1 cellular context compared by ENCODE assay signal in genomic region chr10:117461766-117462423, GRCh38.
TF ChIP-seq lines count a peak whose summit lies in the region.

No MANE protein-coding gene starts in this region.

TF ChIP-seq in HEK293, 187 proteins besides CTCF, POLR2A, EP300 and RAD21 (continued from another document and continues in another):
- TF ChIP-seq ZNF639 (tag by site-specific recombination; IDR thresholded peaks at IDR 0.05) (peak; percentile 77), ZNF426 (tag by site-specific recombination; IDR thresholded peaks at IDR 0.05) (no peak), TRIM28 (IDR thresholded peaks at IDR 0.05; ENCODE audit: borderline replicate concordance, low read length) (no peak), ZNF510 (tag by site-specific recombination; IDR thresholded peaks at IDR 0.05; ENCODE audit: insufficient replicate concordance) (no peak), ZNF121 (tag by site-specific recombination; IDR thresholded peaks at IDR 0.05) (no peak), REST (tag by site-specific recombination; IDR thresholded peaks at IDR 0.05) (no peak), ZNF394 (tag by site-specific recombination; IDR thresholded peaks at IDR 0.05; ENCODE audit: borderline replicate concordance) (peak; percentile 32; the same call in 1 of the 2 replicates), ZNF211 (tag by site-specific recombination; IDR thresholded peaks at IDR 0.05; ENCODE audit: low read depth) (no peak), OSR2 (tag by site-specific recombination; IDR thresholded peaks at IDR 0.05) (no peak), ZBTB11 (tag by site-specific recombination; conservative IDR thresholded peaks at IDR 0.05; ENCODE audit: low read depth) (no peak), HIC1 (tag by site-specific recombination; IDR thresholded peaks at IDR 0.05) (no peak; the same call in 1 of the 2 replicates), ZBTB21 (tag by site-specific recombination; IDR thresholded peaks at IDR 0.05) (no peak; the same call in 1 of the 2 replicates), GLIS1 (tag by site-specific recombination; IDR thresholded peaks at IDR 0.05) (peak; percentile 13; the same call in 1 of the 2 replicates), ZNF184 (tag by site-specific recombination; IDR thresholded peaks at IDR 0.05) (0 out of 2 replicates have a peak, but pooled peaks have one; percentile 39), ZFP41 (tag by site-specific recombination; IDR thresholded peaks at IDR 0.05; ENCODE audit: borderline replicate concordance) (no peak), GLI4 (tag by site-specific recombination; IDR thresholded peaks at IDR 0.05) (no peak), GLIS2 (tag by site-specific recombination; IDR thresholded peaks at IDR 0.05) (no peak), ZNF391 (tag by site-specific recombination; IDR thresholded peaks at IDR 0.05; ENCODE audit: borderline replicate concordance, low read depth) (no peak), ZNF302 (tag by site-specific recombination; IDR thresholded peaks at IDR 0.05; ENCODE audit: low read depth) (no peak), ZBTB7A (tag by site-specific recombination; IDR thresholded peaks at IDR 0.05; ENCODE audit: low read depth) (no peak), KLF9 (tag by site-specific recombination; IDR thresholded peaks at IDR 0.05; ENCODE audit: low read depth) (no peak), GLI2 (tag by site-specific recombination; IDR thresholded peaks at IDR 0.05; ENCODE audit: borderline replicate concordance, low read depth) (no peak), ZSCAN4 (tag by site-specific recombination; IDR thresholded peaks at IDR 0.05) (no peak), YY2 (tag by site-specific recombination; IDR thresholded peaks at IDR 0.05) (no peak), ZNF626 (tag by site-specific recombination; IDR thresholded peaks at IDR 0.05) (no peak), SP2 (tag by site-specific recombination; IDR thresholded peaks at IDR 0.05) (no peak), ZNF175 (tag by site-specific recombination; IDR thresholded peaks at IDR 0.05) (no peak), ZNF48 (tag by site-specific recombination; IDR thresholded peaks at IDR 0.05) (no peak), SETDB1 (IDR thresholded peaks at IDR 0.05; ENCODE audit: insufficient read length, low read length) (no peak), ZNF658 (tag by site-specific recombination; IDR thresholded peaks at IDR 0.05) (no peak), ZIC2 (tag by site-specific recombination; IDR thresholded peaks at IDR 0.05) (no peak), ZNF621 (tag by site-specific recombination; IDR thresholded peaks at IDR 0.05) (no peak), ZNF664 (tag by site-specific recombination; IDR thresholded peaks at IDR 0.05) (no peak), KLF10 (tag by site-specific recombination; IDR thresholded peaks at IDR 0.05) (no peak), ZNF791 (tag by site-specific recombination; IDR thresholded peaks at IDR 0.05) (no peak), MEIS1 (CRISPR knock-in tag; IDR thresholded peaks at IDR 0.05; ENCODE audit: borderline replicate concordance) (peak; percentile 73; the same call in 1 of the 2 replicates), ZNF239 (tag by site-specific recombination; IDR thresholded peaks at IDR 0.05) (no peak)
- TF ChIP-seq, protein P1, sequence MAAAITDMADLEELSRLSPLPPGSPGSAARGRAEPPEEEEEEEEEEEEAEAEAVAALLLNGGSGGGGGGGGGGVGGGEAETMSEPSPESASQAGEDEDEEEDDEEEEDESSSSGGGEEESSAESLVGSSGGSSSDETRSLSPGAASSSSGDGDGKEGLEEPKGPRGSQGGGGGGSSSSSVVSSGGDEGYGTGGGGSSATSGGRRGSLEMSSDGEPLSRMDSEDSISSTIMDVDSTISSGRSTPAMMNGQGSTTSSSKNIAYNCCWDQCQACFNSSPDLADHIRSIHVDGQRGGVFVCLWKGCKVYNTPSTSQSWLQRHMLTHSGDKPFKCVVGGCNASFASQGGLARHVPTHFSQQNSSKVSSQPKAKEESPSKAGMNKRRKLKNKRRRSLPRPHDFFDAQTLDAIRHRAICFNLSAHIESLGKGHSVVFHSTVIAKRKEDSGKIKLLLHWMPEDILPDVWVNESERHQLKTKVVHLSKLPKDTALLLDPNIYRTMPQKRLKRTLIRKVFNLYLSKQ (tag by site-specific recombination; IDR thresholded peaks at IDR 0.05; ENCODE audit: borderline replicate concordance) = no peak
- TF ChIP-seq, protein P2, sequence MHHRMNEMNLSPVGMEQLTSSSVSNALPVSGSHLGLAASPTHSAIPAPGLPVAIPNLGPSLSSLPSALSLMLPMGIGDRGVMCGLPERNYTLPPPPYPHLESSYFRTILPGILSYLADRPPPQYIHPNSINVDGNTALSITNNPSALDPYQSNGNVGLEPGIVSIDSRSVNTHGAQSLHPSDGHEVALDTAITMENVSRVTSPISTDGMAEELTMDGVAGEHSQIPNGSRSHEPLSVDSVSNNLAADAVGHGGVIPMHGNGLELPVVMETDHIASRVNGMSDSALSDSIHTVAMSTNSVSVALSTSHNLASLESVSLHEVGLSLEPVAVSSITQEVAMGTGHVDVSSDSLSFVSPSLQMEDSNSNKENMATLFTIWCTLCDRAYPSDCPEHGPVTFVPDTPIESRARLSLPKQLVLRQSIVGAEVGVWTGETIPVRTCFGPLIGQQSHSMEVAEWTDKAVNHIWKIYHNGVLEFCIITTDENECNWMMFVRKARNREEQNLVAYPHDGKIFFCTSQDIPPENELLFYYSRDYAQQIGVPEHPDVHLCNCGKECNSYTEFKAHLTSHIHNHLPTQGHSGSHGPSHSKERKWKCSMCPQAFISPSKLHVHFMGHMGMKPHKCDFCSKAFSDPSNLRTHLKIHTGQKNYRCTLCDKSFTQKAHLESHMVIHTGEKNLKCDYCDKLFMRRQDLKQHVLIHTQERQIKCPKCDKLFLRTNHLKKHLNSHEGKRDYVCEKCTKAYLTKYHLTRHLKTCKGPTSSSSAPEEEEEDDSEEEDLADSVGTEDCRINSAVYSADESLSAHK (tag by site-specific recombination; IDR thresholded peaks at IDR 0.05) = 0 out of 2 replicates have a peak, but pooled peaks have one; percentile 37
- TF ChIP-seq, protein P3, sequence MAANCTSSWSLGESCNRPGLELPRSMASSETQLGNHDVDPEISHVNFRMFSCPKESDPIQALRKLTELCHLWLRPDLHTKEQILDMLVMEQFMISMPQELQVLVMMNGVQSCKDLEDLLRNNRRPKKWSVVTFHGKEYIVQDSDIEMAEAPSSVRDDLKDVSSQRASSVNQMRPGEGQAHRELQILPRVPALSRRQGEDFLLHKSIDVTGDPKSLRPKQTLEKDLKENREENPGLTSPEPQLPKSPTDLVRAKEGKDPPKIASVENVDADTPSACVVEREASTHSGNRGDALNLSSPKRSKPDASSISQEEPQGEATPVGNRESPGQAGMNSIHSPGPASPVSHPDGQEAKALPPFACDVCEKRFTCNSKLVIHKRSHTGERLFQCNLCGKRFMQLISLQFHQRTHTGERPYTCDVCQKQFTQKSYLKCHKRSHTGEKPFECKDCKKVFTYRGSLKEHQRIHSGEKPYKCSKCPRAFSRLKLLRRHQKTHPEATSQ (tag by site-specific recombination; IDR thresholded peaks at IDR 0.05) = no peak
- TF ChIP-seq, protein P4, sequence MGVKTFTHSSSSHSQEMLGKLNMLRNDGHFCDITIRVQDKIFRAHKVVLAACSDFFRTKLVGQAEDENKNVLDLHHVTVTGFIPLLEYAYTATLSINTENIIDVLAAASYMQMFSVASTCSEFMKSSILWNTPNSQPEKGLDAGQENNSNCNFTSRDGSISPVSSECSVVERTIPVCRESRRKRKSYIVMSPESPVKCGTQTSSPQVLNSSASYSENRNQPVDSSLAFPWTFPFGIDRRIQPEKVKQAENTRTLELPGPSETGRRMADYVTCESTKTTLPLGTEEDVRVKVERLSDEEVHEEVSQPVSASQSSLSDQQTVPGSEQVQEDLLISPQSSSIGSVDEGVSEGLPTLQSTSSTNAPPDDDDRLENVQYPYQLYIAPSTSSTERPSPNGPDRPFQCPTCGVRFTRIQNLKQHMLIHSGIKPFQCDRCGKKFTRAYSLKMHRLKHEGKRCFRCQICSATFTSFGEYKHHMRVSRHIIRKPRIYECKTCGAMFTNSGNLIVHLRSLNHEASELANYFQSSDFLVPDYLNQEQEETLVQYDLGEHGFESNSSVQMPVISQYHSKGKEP (tag by site-specific recombination; IDR thresholded peaks at IDR 0.05) = no peak
- TF ChIP-seq, protein P5, sequence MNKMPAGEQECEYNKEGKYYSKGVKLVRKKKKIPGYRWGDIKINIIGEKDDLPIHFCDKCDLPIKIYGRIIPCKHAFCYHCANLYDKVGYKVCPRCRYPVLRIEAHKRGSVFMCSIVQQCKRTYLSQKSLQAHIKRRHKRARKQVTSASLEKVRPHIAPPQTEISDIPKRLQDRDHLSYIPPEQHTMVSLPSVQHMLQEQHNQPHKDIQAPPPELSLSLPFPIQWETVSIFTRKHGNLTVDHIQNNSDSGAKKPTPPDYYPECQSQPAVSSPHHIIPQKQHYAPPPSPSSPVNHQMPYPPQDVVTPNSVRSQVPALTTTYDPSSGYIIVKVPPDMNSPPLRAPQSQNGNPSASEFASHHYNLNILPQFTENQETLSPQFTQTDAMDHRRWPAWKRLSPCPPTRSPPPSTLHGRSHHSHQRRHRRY (tag by site-specific recombination; IDR thresholded peaks at IDR 0.05) = no peak
